1 cellular context compared by ENCODE assay signal in the genomic region with DNA sequence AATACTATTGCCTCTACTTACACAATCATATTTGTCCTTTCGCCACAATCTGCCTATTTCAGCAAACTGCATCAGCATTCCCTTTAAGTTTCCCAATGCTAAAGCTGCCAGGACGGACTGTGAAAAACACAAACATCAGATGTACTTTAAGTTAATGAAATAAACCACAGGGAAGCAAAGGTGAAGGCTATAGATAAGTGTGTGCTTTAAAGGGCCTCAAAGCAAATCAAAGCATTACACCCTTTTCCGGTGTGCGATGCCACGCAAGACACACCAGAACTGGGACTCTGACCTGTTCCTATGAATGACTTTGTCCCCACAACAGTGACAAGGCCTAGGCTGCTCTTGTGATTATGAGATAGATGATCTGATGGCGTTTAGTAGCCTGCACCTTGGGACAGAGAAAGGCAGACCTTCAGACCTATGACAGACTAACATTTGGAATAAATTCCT.
A peak's percentile ranks its signal among the peaks of the same experiment; 100 is the strongest.
TF ChIP-seq lines count a peak whose summit lies in the region.

No MANE protein-coding gene starts in this region.

TF ChIP-seq in HepG2, 621 proteins besides CTCF, POLR2A, EP300 and RAD21 (continued from another document and continues in another):
- no peak for TF ChIP-seq ZHX2 (IDR thresholded peaks at IDR 0.05; ENCODE audit: low read depth)
- TF ChIP-seq ZHX2 (CRISPR knock-in tag; IDR thresholded peaks at IDR 0.05; ENCODE audit: borderline replicate concordance) = no peak
- TF ChIP-seq RFXAP (CRISPR knock-in tag; IDR thresholded peaks at IDR 0.05; ENCODE audit: borderline replicate concordance) = 0 out of 2 replicates have a peak, but pooled peaks have one; percentile 71
- peak; percentile 60; the same call in 1 of the 2 replicates for TF ChIP-seq HINFP (CRISPR knock-in tag; IDR thresholded peaks at IDR 0.05; ENCODE audit: low read depth)
- TF ChIP-seq TP53 (CRISPR knock-in tag; conservative IDR thresholded peaks at IDR 0.05) = no peak
- no peak for TF ChIP-seq MATR3 (CRISPR knock-in tag; IDR thresholded peaks at IDR 0.05)
- peak; percentile 69; the same call in 1 of the 2 replicates for TF ChIP-seq ZNF281 (CRISPR knock-in tag; IDR thresholded peaks at IDR 0.05; ENCODE audit: borderline replicate concordance)
- 0 out of 2 replicates have a peak, but pooled peaks have one; percentile 42 for TF ChIP-seq ZNF564 (CRISPR knock-in tag; IDR thresholded peaks at IDR 0.05)
- TF ChIP-seq ZFP36L1 (CRISPR knock-in tag; IDR thresholded peaks at IDR 0.05) = peak; percentile 81; the same call in 1 of the 2 replicates
- TF ChIP-seq, protein P1, sequence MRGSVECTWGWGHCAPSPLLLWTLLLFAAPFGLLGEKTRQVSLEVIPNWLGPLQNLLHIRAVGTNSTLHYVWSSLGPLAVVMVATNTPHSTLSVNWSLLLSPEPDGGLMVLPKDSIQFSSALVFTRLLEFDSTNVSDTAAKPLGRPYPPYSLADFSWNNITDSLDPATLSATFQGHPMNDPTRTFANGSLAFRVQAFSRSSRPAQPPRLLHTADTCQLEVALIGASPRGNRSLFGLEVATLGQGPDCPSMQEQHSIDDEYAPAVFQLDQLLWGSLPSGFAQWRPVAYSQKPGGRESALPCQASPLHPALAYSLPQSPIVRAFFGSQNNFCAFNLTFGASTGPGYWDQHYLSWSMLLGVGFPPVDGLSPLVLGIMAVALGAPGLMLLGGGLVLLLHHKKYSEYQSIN (CRISPR knock-in tag; IDR thresholded peaks at IDR 0.05; ENCODE audit: borderline replicate concordance) = no peak
- TF ChIP-seq ZNF710 (CRISPR knock-in tag; IDR thresholded peaks at IDR 0.05; ENCODE audit: borderline replicate concordance) = peak; percentile 81; the same call in 1 of the 2 replicates
- TF ChIP-seq ZNF225 (CRISPR knock-in tag; IDR thresholded peaks at IDR 0.05) = no peak
- peak; percentile 94 to 99 for TF ChIP-seq NR2F1 (CRISPR knock-in tag; IDR thresholded peaks at IDR 0.05)
- peak; percentile 84 for TF ChIP-seq ZNF761 (CRISPR knock-in tag; conservative IDR thresholded peaks at IDR 0.05)
- peak; percentile 18; the same call in 1 of the 2 replicates for TF ChIP-seq STAG1 (CRISPR knock-in tag; IDR thresholded peaks at IDR 0.05)
- TF ChIP-seq SYNCRIP (IDR thresholded peaks at IDR 0.05; ENCODE audit: insufficient read depth, low read depth, low read length) = no peak
- no peak for TF ChIP-seq ZNF850 (CRISPR knock-in tag; conservative IDR thresholded peaks at IDR 0.05)
- TF ChIP-seq ZSCAN12 (CRISPR knock-in tag; IDR thresholded peaks at IDR 0.05) = no peak
- peak; percentile 25; the same call in 1 of the 2 replicates for TF ChIP-seq ZC3H13 (CRISPR knock-in tag; IDR thresholded peaks at IDR 0.05)
- 0 out of 2 replicates have a peak, but pooled peaks have one; percentile 64 for TF ChIP-seq TOPORS (CRISPR knock-in tag; IDR thresholded peaks at IDR 0.05)
- 0 out of 2 replicates have a peak, but pooled peaks have one; percentile 26 for TF ChIP-seq ZNF205 (CRISPR knock-in tag; IDR thresholded peaks at IDR 0.05)
- TF ChIP-seq, protein P2, sequence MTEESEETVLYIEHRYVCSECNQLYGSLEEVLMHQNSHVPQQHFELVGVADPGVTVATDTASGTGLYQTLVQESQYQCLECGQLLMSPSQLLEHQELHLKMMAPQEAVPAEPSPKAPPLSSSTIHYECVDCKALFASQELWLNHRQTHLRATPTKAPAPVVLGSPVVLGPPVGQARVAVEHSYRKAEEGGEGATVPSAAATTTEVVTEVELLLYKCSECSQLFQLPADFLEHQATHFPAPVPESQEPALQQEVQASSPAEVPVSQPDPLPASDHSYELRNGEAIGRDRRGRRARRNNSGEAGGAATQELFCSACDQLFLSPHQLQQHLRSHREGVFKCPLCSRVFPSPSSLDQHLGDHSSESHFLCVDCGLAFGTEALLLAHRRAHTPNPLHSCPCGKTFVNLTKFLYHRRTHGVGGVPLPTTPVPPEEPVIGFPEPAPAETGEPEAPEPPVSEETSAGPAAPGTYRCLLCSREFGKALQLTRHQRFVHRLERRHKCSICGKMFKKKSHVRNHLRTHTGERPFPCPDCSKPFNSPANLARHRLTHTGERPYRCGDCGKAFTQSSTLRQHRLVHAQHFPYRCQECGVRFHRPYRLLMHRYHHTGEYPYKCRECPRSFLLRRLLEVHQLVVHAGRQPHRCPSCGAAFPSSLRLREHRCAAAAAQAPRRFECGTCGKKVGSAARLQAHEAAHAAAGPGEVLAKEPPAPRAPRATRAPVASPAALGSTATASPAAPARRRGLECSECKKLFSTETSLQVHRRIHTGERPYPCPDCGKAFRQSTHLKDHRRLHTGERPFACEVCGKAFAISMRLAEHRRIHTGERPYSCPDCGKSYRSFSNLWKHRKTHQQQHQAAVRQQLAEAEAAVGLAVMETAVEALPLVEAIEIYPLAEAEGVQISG (CRISPR knock-in tag; IDR thresholded peaks at IDR 0.05) = peak; percentile 75
- TF ChIP-seq BRD4 (CRISPR knock-in tag; IDR thresholded peaks at IDR 0.05) = no peak
- TF ChIP-seq RNF219 (CRISPR knock-in tag; IDR thresholded peaks at IDR 0.05) = 0 out of 2 replicates have a peak, but pooled peaks have one; percentile 63
- peak; percentile 73 for TF ChIP-seq ZFY (CRISPR knock-in tag; IDR thresholded peaks at IDR 0.05)
- TF ChIP-seq RCOR2 (CRISPR knock-in tag; IDR thresholded peaks at IDR 0.05) = peak; percentile 96
- peak; percentile 66; the same call in 1 of the 2 replicates for TF ChIP-seq ZNF232 (CRISPR knock-in tag; IDR thresholded peaks at IDR 0.05; ENCODE audit: borderline replicate concordance)
- TF ChIP-seq ZNF460 (CRISPR knock-in tag; IDR thresholded peaks at IDR 0.05; ENCODE audit: borderline replicate concordance) = no peak; the same call in 1 of the 2 replicates
- TF ChIP-seq SP140L (CRISPR knock-in tag; IDR thresholded peaks at IDR 0.05; ENCODE audit: borderline replicate concordance) = no peak
- TF ChIP-seq, protein P3, sequence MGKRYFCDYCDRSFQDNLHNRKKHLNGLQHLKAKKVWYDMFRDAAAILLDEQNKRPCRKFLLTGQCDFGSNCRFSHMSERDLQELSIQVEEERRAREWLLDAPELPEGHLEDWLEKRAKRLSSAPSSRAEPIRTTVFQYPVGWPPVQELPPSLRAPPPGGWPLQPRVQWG (CRISPR knock-in tag; IDR thresholded peaks at IDR 0.05; ENCODE audit: borderline replicate concordance, low read depth) = no peak
- peak; percentile 78 for TF ChIP-seq TCF7L2 (IDR thresholded peaks at IDR 0.05; ENCODE audit: low read depth, low read length)
- TF ChIP-seq PRPF4 (IDR thresholded peaks at IDR 0.05; ENCODE audit: low read depth, low read length, poor library complexity, severe bottlenecking) = no peak
- TF ChIP-seq PLSCR1 (CRISPR knock-in tag; IDR thresholded peaks at IDR 0.05; ENCODE audit: borderline replicate concordance) = no peak
- TF ChIP-seq KDM3A (CRISPR knock-in tag; IDR thresholded peaks at IDR 0.05; ENCODE audit: low read depth) = peak; percentile 61; the same call in 1 of the 2 replicates
- TF ChIP-seq KDM5A (IDR thresholded peaks at IDR 0.05; ENCODE audit: borderline replicate concordance, low read length) = no peak; the same call in 1 of the 2 replicates
- TF ChIP-seq ZNF879 (CRISPR knock-in tag; IDR thresholded peaks at IDR 0.05) = no peak
